ENCODE assay signal across 1 cellular context in genomic region chr6:162058281-162058875, GRCh38.
TF ChIP-seq lines count a peak whose summit lies in the region.

No MANE protein-coding gene starts in this region.

TF ChIP-seq in HepG2, 621 proteins besides CTCF, POLR2A, EP300 and RAD21 (continued from another document and continues in another):
- TF ChIP-seq, protein P1, sequence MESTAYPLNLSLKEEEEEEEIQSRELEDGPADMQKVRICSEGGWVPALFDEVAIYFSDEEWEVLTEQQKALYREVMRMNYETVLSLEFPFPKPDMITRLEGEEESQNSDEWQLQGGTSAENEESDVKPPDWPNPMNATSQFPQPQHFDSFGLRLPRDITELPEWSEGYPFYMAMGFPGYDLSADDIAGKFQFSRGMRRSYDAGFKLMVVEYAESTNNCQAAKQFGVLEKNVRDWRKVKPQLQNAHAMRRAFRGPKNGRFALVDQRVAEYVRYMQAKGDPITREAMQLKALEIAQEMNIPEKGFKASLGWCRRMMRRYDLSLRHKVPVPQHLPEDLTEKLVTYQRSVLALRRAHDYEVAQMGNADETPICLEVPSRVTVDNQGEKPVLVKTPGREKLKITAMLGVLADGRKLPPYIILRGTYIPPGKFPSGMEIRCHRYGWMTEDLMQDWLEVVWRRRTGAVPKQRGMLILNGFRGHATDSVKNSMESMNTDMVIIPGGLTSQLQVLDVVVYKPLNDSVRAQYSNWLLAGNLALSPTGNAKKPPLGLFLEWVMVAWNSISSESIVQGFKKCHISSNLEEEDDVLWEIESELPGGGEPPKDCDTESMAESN (CRISPR knock-in tag; conservative IDR thresholded peaks at IDR 0.05): peak; percentile 64; the same call in 1 of the 2 replicates
- TF ChIP-seq CCDC6 (CRISPR knock-in tag; IDR thresholded peaks at IDR 0.05) (0 out of 2 replicates have a peak, but pooled peaks have one; percentile 21), ZNF790 (CRISPR knock-in tag; IDR thresholded peaks at IDR 0.05; ENCODE audit: borderline replicate concordance) (0 out of 2 replicates have a peak, but pooled peaks have one; percentile 47), ZNF335 (CRISPR knock-in tag; IDR thresholded peaks at IDR 0.05) (no peak), JARID2 (CRISPR knock-in tag; IDR thresholded peaks at IDR 0.05; ENCODE audit: insufficient replicate concordance) (peak; percentile 36), ZNF33B (CRISPR knock-in tag; IDR thresholded peaks at IDR 0.05) (no peak), ZNF343 (CRISPR knock-in tag; IDR thresholded peaks at IDR 0.05) (0 out of 2 replicates have a peak, but pooled peaks have one; percentile 29), ZBTB7A (CRISPR knock-in tag; IDR thresholded peaks at IDR 0.05) (no peak), U2AF1 (optimal IDR thresholded peaks at IDR 0.05; ENCODE audit: low read depth, low read length) (no peak), MEIS1 (CRISPR knock-in tag; IDR thresholded peaks at IDR 0.05; ENCODE audit: borderline replicate concordance) (peak; percentile 84; the same call in 1 of the 2 replicates), HDAC2 (CRISPR knock-in tag; IDR thresholded peaks at IDR 0.05) (peak; percentile 67), PHF5A (CRISPR knock-in tag; IDR thresholded peaks at IDR 0.05; ENCODE audit: low read depth, unreplicated experiment) (peak; percentile 95), KDM4B (CRISPR knock-in tag; IDR thresholded peaks at IDR 0.05) (peak; percentile 70), ZMYM2 (CRISPR knock-in tag; IDR thresholded peaks at IDR 0.05) (peak; percentile 97), TP53 (CRISPR knock-in tag; conservative IDR thresholded peaks at IDR 0.05) (no peak), RARA (CRISPR knock-in tag; IDR thresholded peaks at IDR 0.05) (peak; percentile 72), JUN (CRISPR knock-in tag; IDR thresholded peaks at IDR 0.05) (peak; percentile 97), THAP9 (CRISPR knock-in tag; IDR thresholded peaks at IDR 0.05; ENCODE audit: borderline replicate concordance) (peak; percentile 27; the same call in 1 of the 2 replicates), TARDBP (CRISPR knock-in tag; IDR thresholded peaks at IDR 0.05) (peak; percentile 89), ZNF720 (CRISPR knock-in tag; IDR thresholded peaks at IDR 0.05) (no peak), LRRFIP1 (CRISPR knock-in tag; conservative IDR thresholded peaks at IDR 0.05) (no peak), ZBTB37 (CRISPR knock-in tag; IDR thresholded peaks at IDR 0.05) (peak; percentile 99), ETV6 (CRISPR knock-in tag; conservative IDR thresholded peaks at IDR 0.05) (no peak), CEBPB (IDR thresholded peaks at IDR 0.05; ENCODE audit: borderline replicate concordance, low read depth, low read length) (peak; percentile 85), SSRP1 (CRISPR knock-in tag; IDR thresholded peaks at IDR 0.05) (peak; percentile 62; the same call in 1 of the 2 replicates), ZGPAT (CRISPR knock-in tag; IDR thresholded peaks at IDR 0.05) (peak; percentile 87; the same call in 1 of the 2 replicates), THRA (CRISPR knock-in tag; IDR thresholded peaks at IDR 0.05; ENCODE audit: borderline replicate concordance) (peak; percentile 54; the same call in 1 of the 2 replicates), ZNF101 (CRISPR knock-in tag; IDR thresholded peaks at IDR 0.05; ENCODE audit: borderline replicate concordance, low read depth) (no peak), POGZ (CRISPR knock-in tag; IDR thresholded peaks at IDR 0.05) (peak; percentile 93), ZBTB20 (CRISPR knock-in tag; IDR thresholded peaks at IDR 0.05; ENCODE audit: borderline replicate concordance, low read depth) (peak; percentile 26; the same call in 1 of the 2 replicates), JUND (CRISPR knock-in tag; IDR thresholded peaks at IDR 0.05) (peak; percentile 92), FOXK2 (IDR thresholded peaks at IDR 0.05) (peak; percentile 51; the same call in 1 of the 2 replicates), MEF2D (CRISPR knock-in tag; IDR thresholded peaks at IDR 0.05) (peak; percentile 80; the same call in 1 of the 2 replicates), MAZ (IDR thresholded peaks at IDR 0.05; ENCODE audit: borderline replicate concordance, low read depth, low read length) (no peak), MAZ (CRISPR knock-in tag; IDR thresholded peaks at IDR 0.05; ENCODE audit: low read depth) (peak; percentile 53; the same call in 1 of the 2 replicates), POLR2AphosphoS5 (IDR thresholded peaks at IDR 0.05; ENCODE audit: low read depth, low read length) (no peak), CSRNP2 (CRISPR knock-in tag; conservative IDR thresholded peaks at IDR 0.05; ENCODE audit: low read depth) (no peak), ZNF883 (CRISPR knock-in tag; IDR thresholded peaks at IDR 0.05; ENCODE audit: not compliant biosample characterization) (no peak), ATF1 (CRISPR knock-in tag; IDR thresholded peaks at IDR 0.05) (peak; percentile 75; the same call in 1 of the 2 replicates), ZNF496 (CRISPR knock-in tag; IDR thresholded peaks at IDR 0.05; ENCODE audit: insufficient replicate concordance) (no peak), ZBTB42 (CRISPR knock-in tag; IDR thresholded peaks at IDR 0.05) (no peak), ZNF17 (CRISPR knock-in tag; IDR thresholded peaks at IDR 0.05) (no peak), ADNP (CRISPR knock-in tag; IDR thresholded peaks at IDR 0.05) (peak; percentile 97), ZNF644 (CRISPR knock-in tag; IDR thresholded peaks at IDR 0.05; ENCODE audit: low read depth) (peak; percentile 100), NRL (CRISPR knock-in tag; IDR thresholded peaks at IDR 0.05; ENCODE audit: borderline replicate concordance) (0 out of 2 replicates have a peak, but pooled peaks have one; percentile 56), ZNF709 (CRISPR knock-in tag; IDR thresholded peaks at IDR 0.05) (peak; percentile 71; the same call in 1 of the 2 replicates), NFYB (CRISPR knock-in tag; IDR thresholded peaks at IDR 0.05) (peak; percentile 59; the same call in 1 of the 2 replicates), SP4 (CRISPR knock-in tag; IDR thresholded peaks at IDR 0.05) (no peak), ZNF432 (CRISPR knock-in tag; IDR thresholded peaks at IDR 0.05; ENCODE audit: borderline replicate concordance) (no peak), ZNF333 (CRISPR knock-in tag; IDR thresholded peaks at IDR 0.05; ENCODE audit: borderline replicate concordance) (no peak), ZSCAN20 (CRISPR knock-in tag; IDR thresholded peaks at IDR 0.05; ENCODE audit: borderline replicate concordance) (no peak)
- TF ChIP-seq, protein P2, sequence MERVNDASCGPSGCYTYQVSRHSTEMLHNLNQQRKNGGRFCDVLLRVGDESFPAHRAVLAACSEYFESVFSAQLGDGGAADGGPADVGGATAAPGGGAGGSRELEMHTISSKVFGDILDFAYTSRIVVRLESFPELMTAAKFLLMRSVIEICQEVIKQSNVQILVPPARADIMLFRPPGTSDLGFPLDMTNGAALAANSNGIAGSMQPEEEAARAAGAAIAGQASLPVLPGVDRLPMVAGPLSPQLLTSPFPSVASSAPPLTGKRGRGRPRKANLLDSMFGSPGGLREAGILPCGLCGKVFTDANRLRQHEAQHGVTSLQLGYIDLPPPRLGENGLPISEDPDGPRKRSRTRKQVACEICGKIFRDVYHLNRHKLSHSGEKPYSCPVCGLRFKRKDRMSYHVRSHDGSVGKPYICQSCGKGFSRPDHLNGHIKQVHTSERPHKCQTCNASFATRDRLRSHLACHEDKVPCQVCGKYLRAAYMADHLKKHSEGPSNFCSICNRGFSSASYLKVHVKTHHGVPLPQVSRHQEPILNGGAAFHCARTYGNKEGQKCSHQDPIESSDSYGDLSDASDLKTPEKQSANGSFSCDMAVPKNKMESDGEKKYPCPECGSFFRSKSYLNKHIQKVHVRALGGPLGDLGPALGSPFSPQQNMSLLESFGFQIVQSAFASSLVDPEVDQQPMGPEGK (CRISPR knock-in tag; IDR thresholded peaks at IDR 0.05): 0 out of 2 replicates have a peak, but pooled peaks have one; percentile 14
